ENCODE assay signal across 8 cellular contexts in the genomic region with DNA sequence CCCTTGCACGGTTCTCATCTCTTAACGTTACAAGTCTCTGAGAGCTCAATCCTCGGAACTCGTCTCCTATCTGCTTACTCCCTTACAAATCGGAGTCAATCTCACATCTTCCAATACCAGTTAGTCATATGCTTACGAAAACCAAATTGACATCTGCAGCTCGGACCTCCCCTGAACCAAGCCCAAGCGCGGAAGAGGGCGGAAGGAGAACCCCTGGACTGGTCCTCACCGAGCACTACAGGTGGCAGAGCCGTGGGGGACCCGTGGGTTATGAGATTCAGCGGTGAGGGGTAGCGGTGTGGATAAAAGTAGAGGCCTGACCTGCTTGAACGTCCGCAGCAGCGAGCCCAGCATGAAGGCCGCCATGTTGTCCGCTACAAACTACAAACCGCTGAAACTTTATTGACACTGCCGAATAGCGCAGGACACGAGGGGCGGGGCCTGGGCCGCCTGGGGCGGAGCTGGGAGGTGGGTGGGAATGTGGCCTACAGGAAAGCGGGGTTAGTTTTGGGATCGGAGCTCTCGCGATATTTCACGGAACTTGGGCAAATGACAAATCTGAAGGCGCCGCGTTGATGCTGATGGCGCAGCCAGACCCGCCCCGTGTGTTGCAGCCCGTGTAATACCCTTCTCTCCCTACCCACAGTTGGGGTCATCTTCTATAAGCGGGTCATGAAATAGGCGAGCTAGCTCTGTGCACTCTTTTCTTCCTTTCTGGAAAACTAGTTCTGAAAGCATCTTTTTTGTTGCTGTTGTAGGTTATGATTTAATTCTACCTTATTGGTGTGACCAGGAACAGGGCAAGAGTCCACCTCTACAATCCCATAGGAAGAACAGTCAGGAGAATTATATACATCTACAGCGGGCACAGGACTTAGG. TPM values are rescaled to one million over a fixed set of nuclear protein-coding genes. Genes with fewer than 3 reads are reported as not detected.
DNase-seq lines count a peak whose midpoint lies in the region; ATAC-seq, FAIRE-seq and TF ChIP-seq lines count a peak whose summit lies in the region.

A gene (minus strand): TSS at position 383 of the 879 bp plus-strand sequence. CDS start 17 bp downstream, at position 366.

- WGBS in pancreas, 2 donors: 3 to 4% methylated on average over 42 of the region's 42 CpGs

- peak; percentile 100 for DNase-seq in GM12865 (ENCODE audit: low read depth)
- DNase-seq in NCI-H1417 (lab: John Stamatoyannopoulos, UW): peak; percentile 97 to 100 (median 99)
- peak; percentile 82 to 90 for DNase-seq in SW 1271 (lab: John Stamatoyannopoulos, UW)
- peak; percentile 98 for DNase-seq in activated naive CD8-positive, alpha-beta T cell treated with anti-CD3 and anti-CD28 coated beads, Interleukin-2, amount 50 U/mL, for 16 hours (ENCODE audit: low read depth, low spot score)
- peak; percentile 98 for DNase-seq in Right ventricle myocardium superior
- DNase-seq in pancreas: peak; percentile 98 to 99 (median 98)
- peak; percentile 98 to 99 for DNase-seq in tibial artery

- ATAC-seq in HG02759 (IDR thresholded peaks at IDR 0.05; ENCODE audit: unreplicated experiment): peak; percentile 94
- peak; percentile 99 for ATAC-seq in Right ventricle myocardium superior (ENCODE audit: poor library complexity)
- peak; percentile 99 for ATAC-seq in pancreas

- H3K36me3 ChIP-seq in pancreas (peaks cover 0 to 4% (median 0%) of the 10 kb centered on the region in 3 donors), tibial artery (peaks cover 0 to 2% (median 2%) of the 10 kb centered on the region in 3 donors)

- peak; percentile 93 for FAIRE-seq in pancreas (lab: Jason Lieb, UNC)

- H3K27me3 ChIP-seq in pancreas: no peaks in the 10 kb centered on the region
- no peaks in the 10 kb centered on the region for H3K27me3 ChIP-seq in tibial artery

- H3K9me3 ChIP-seq in pancreas: no peaks in the 10 kb centered on the region
- H3K9me3 ChIP-seq in tibial artery: no peaks in the 10 kb centered on the region

- H3K4me3 ChIP-seq in GM12865 (ENCODE audit: low read depth, low read length) (peak within 1 kb of the TSS; percentile 84), pancreas (peak within 1 kb of the TSS; percentile 53 to 91 (median 78)), tibial artery (peak within 1 kb of the TSS; percentile 76 to 95)

- TF ChIP-seq CTCF in GM12865 (IDR thresholded peaks at IDR 0.05; ENCODE audit: insufficient read depth, low read depth, low read length, missing control alignments) (no peak), pancreas (IDR thresholded peaks at IDR 0.05) (no peak), tibial artery (IDR thresholded peaks at IDR 0.05) (no peak)

- intact Hi-C loops in Right ventricle myocardium superior (cut with DNase I): no loop called here
- intact Hi-C loops in pancreas (cut with DNase I): no loop called here
- intact Hi-C loops in tibial artery (cut with DNase I; ENCODE audit: low total_unique reads): no loop called here

- peak within 1 kb of the TSS; percentile 46 to 83 (median 64) for H3K27ac ChIP-seq in pancreas
- peak within 1 kb of the TSS; percentile 80 to 86 for H3K27ac ChIP-seq in tibial artery

- H3K4me1 ChIP-seq in pancreas: peaks cover 0 to 10% (median 0%) of the 10 kb centered on the region in 3 donors
- H3K4me1 ChIP-seq in tibial artery: peaks cover 0 to 20% (median 7%) of the 10 kb centered on the region in 4 donors

RNA-seq across cellular contexts. Expression of the gene that starts here (rescaled TPM):
- 27.8 TPM for total RNA-seq in Right ventricle myocardium superior
- 10 to 100 TPM in 5 of 6 donors, 1 to 10 TPM in 1; 9.9 to 19.9 (median 15.6) TPM for total RNA-seq in pancreas
- 10 to 100 TPM in 1 of 2 donors, 1 to 10 TPM in 1; 6.8 to 16.2 TPM for polyA plus RNA-seq in pancreas

Comparison
In these comparisons a context has a peak if more than half of its experiments do, and no peak if none do; other contexts are left out.
1. Peak in every context shown above with its lines: DNase-seq, ATAC-seq, H3K4me3 ChIP-seq and H3K27ac ChIP-seq.